Comparison of ENCODE assay signal across 27 cellular contexts in genomic region chr20:17376031-17376430, GRCh38.
DNase-seq lines count a peak whose midpoint lies in the region; ATAC-seq, FAIRE-seq and TF ChIP-seq lines count a peak whose summit lies in the region.
"Had no signal": no experiment of that assay in that cellular context is flagged by ENCODE, and none has a peak within 500 bp of the region (broad histone marks: within the 10 kb centered on the region; RNA-seq: fewer than 3 reads in every experiment).

No MANE protein-coding gene starts in this region.

- TF ChIP-seq RAD21 in HepG2 (CRISPR knock-in tag; IDR thresholded peaks at IDR 0.05) = no peak

- H3K4me1 ChIP-seq in HepG2 (ENCODE audit: insufficient read depth, low read length) = no peaks in the 10 kb centered on the region
- H3K4me1 ChIP-seq in right lobe of liver = no peaks in the 10 kb centered on the region
- H3K4me1 ChIP-seq in RWPE2 (ENCODE audit: insufficient read depth, poor library complexity, severe bottlenecking) = no peaks in the 10 kb centered on the region
- H3K4me1 ChIP-seq in esophagus muscularis mucosa = no peaks in the 10 kb centered on the region
- H3K4me1 ChIP-seq: BE2C, BLaER1 had no signal

- TF ChIP-seq EP300 in HepG2 (IDR thresholded peaks at IDR 0.05; ENCODE audit: low read depth in 2 of 2, low read length in 2 of 2) = no peak
- no peak for TF ChIP-seq EP300 in HepG2 (CRISPR knock-in tag; IDR thresholded peaks at IDR 0.05; ENCODE audit: borderline replicate concordance)
- TF ChIP-seq EP300 in esophagus muscularis mucosa (IDR thresholded peaks at IDR 0.05) = no peak

- no peaks in the 10 kb centered on the region for H3K36me3 ChIP-seq in HepG2 (replicated peaks in 1 of 2; ENCODE audit: control insufficient read depth in 1 of 2, insufficient read depth in 2 of 2, low read length in 2 of 2)
- H3K36me3 ChIP-seq in right lobe of liver = no peaks in the 10 kb centered on the region
- H3K36me3 ChIP-seq in RWPE2 (ENCODE audit: low read depth) = no peaks in the 10 kb centered on the region
- no peaks in the 10 kb centered on the region for H3K36me3 ChIP-seq in esophagus muscularis mucosa
- H3K36me3 ChIP-seq: BE2C, BLaER1 had no signal

- H3K9ac ChIP-seq in HepG2 (ENCODE audit: insufficient read depth, low read depth, low read length) = no peak overlapping the region
- H3K9ac ChIP-seq: BLaER1 had no signal

- no peak for FAIRE-seq in HepG2 (lab: Jason Lieb, UNC)
- FAIRE-seq: A204.1, GM12878, GM12892, GM18507 had no signal

- DNase-seq in HepG2 (ENCODE audit: low spot score) = no peak
- no peak for DNase-seq in right lobe of liver
- DNase-seq in RWPE2 (ENCODE audit: low spot score) = no peak
- peak; percentile 72 for DNase-seq in esophagus muscularis mucosa (ENCODE audit: extremely low spot score)
- DNase-seq in KBM-7 = no peak
- DNase-seq in NCI-H524 treated with DMSO at 0.1 percent for 48 hours (lab: John Stamatoyannopoulos, UW) = no peak
- DNase-seq: 8988T; ACHN; BE2C; C1 segment of cervical spinal cord; CD4-positive, alpha-beta memory T cell; CD4-positive, CD25-positive, alpha-beta regulatory T cell; CD8-positive, alpha-beta memory T cell; COR-L47; DMS 273 treated with DMSO at 0.1 percent for 48 hours; DMS153; DMS53; DMS79; DND-41; EL; GDM1 had no signal

- BruUV-seq in HepG2 (replicated peaks; lab: Mats Ljungman, UMichigan) = no TSS peak

- H3K27me3 ChIP-seq in HepG2 (ENCODE audit: control insufficient read depth in 1 of 2, insufficient read depth in 2 of 2, low read length in 2 of 2) (peaks cover 0 to 12% of the 10 kb centered on the region in 2 experiments; a peak in 1 of 5 replicates), right lobe of liver (no peaks in the 10 kb centered on the region), RWPE2 (ENCODE audit: insufficient read depth, poor library complexity, severe bottlenecking) (peaks cover 13% of the 10 kb centered on the region), esophagus muscularis mucosa (no peaks in the 10 kb centered on the region)
- H3K27me3 ChIP-seq: BE2C, BLaER1 had no signal

- CTCF ChIA-PET in HepG2 (lab: Yijun Ruan, JAX; ENCODE audit: low intra/inter-chr PET ratio, low total read pairs) = no interaction called here

- H3K9me3 ChIP-seq in HepG2 (ENCODE audit: low read length) = no peaks in the 10 kb centered on the region
- no peaks in the 10 kb centered on the region for H3K9me3 ChIP-seq in right lobe of liver
- no peaks in the 10 kb centered on the region for H3K9me3 ChIP-seq in RWPE2 (ENCODE audit: severe bottlenecking)
- no peaks in the 10 kb centered on the region for H3K9me3 ChIP-seq in esophagus muscularis mucosa
- H3K9me3 ChIP-seq: BE2C, BLaER1 had no signal

- in situ Hi-C loops in HepG2 (cut with HindIII; ENCODE audit: extremely low pct_ligation_motif_present, low pct_unique_long_range_greater_than_20kb) = no loop called here
- in situ Hi-C loops in KBM-7 (cut with MboI; ENCODE audit: low pct_unique_long_range_greater_than_20kb, low sequenced_read_pairs) = no loop called here

- POLR2A ChIA-PET in HepG2 (lab: Yijun Ruan, JAX) = no interaction called here

- ATAC-seq in HepG2 (peak; percentile 46), right lobe of liver (no peak), RWPE2 (ENCODE audit: low read depth) (0 out of 3 replicates have a peak, but pooled peaks have one; percentile 33), GM21515 (IDR thresholded peaks at IDR 0.05; ENCODE audit: unreplicated experiment) (no peak)
- ATAC-seq: GM12878 had no signal

- no peaks in the 10 kb centered on the region for H4K20me1 ChIP-seq in HepG2 (ENCODE audit: insufficient read depth, low read length)
- H4K20me1 ChIP-seq: BLaER1 had no signal

- intact Hi-C loops in HepG2 (cut with micrococcal nuclease; ENCODE audit: unreplicated experiment) (no loop called here), right lobe of liver (cut with DNase I) (no loop called here), esophagus muscularis mucosa (cut with DNase I) (no loop called here)

- WGBS in HepG2 (ENCODE audit: low lambda C conversion rate) = 0% methylated on average over 5 of the region's 5 CpGs
- 38% methylated on average over 4 of the region's 5 CpGs for WGBS in right lobe of liver (ENCODE audit: insufficient coverage, low coverage, low lambda C conversion rate, missing lambda C conversion rate)
- 82% methylated on average over 5 of the region's 5 CpGs for WGBS in esophagus muscularis mucosa

- H2AFZ ChIP-seq in HepG2 (ENCODE audit: low read length) = no peak overlapping the region

- no peak for TF ChIP-seq POLR2A in HepG2 (IDR thresholded peaks at IDR 0.05; ENCODE audit: insufficient read depth in 1 of 2, low read depth in 2 of 2, low read length in 2 of 2)
- TF ChIP-seq POLR2A in right lobe of liver (IDR thresholded peaks at IDR 0.05) = no peak
- TF ChIP-seq POLR2A in esophagus muscularis mucosa (IDR thresholded peaks at IDR 0.05; ENCODE audit: low read depth) = no peak

- H3K27ac ChIP-seq in HepG2 (ENCODE audit: extremely low read length, insufficient read depth, low read length) (no peak overlapping the region), right lobe of liver (no peak overlapping the region), RWPE2 (ENCODE audit: poor library complexity, severe bottlenecking) (no peak overlapping the region), esophagus muscularis mucosa (replicated peaks in 1 of 4) (no peak overlapping the region)
- H3K27ac ChIP-seq: BLaER1 had no signal

- no peak overlapping the region for H3K4me2 ChIP-seq in HepG2 (ENCODE audit: low read depth, low read length)
- H3K4me2 ChIP-seq: BLaER1 had no signal

- H3K79me2 ChIP-seq in HepG2 (ENCODE audit: insufficient read depth, low read length) = no peaks in the 10 kb centered on the region

- H3K4me3 ChIP-seq in HepG2 (replicated peaks in 1 of 3; ENCODE audit: insufficient read depth in 1 of 3, low read depth in 2 of 3, low read length in 3 of 3) (no peak overlapping the region), right lobe of liver (no peak overlapping the region), RWPE2 (ENCODE audit: severe bottlenecking) (no peak overlapping the region), esophagus muscularis mucosa (no peak overlapping the region)
- H3K4me3 ChIP-seq: BLaER1, GM12878 had no signal

- TF ChIP-seq CTCF in HepG2 (CRISPR knock-in tag; IDR thresholded peaks at IDR 0.05) = no peak
- no peak for TF ChIP-seq CTCF in right lobe of liver (IDR thresholded peaks at IDR 0.05)
- no peak for TF ChIP-seq CTCF in RWPE2 (IDR thresholded peaks at IDR 0.05; ENCODE audit: poor library complexity, severe bottlenecking)
- no peak for TF ChIP-seq CTCF in esophagus muscularis mucosa (IDR thresholded peaks at IDR 0.05)

TF ChIP-seq in HepG2, 621 proteins besides CTCF, POLR2A, EP300 and RAD21:
- TF ChIP-seq ZNF83 (CRISPR knock-in tag; IDR thresholded peaks at IDR 0.05; ENCODE audit: borderline replicate concordance) (no peak), ESRRA (CRISPR knock-in tag; IDR thresholded peaks at IDR 0.05; ENCODE audit: low read depth) (no peak), ZNF790 (CRISPR knock-in tag; IDR thresholded peaks at IDR 0.05; ENCODE audit: borderline replicate concordance) (no peak), FOXP1 (IDR thresholded peaks at IDR 0.05) (no peak), FOXP1 (CRISPR knock-in tag; IDR thresholded peaks at IDR 0.05) (no peak), ZBTB42 (CRISPR knock-in tag; IDR thresholded peaks at IDR 0.05) (no peak), ZNF430 (CRISPR knock-in tag; IDR thresholded peaks at IDR 0.05) (no peak), ZNF775 (CRISPR knock-in tag; IDR thresholded peaks at IDR 0.05; ENCODE audit: borderline replicate concordance) (no peak), UBTF (CRISPR knock-in tag; IDR thresholded peaks at IDR 0.05) (no peak), ZNF788 (CRISPR knock-in tag; IDR thresholded peaks at IDR 0.05; ENCODE audit: borderline replicate concordance) (no peak), YEATS2 (CRISPR knock-in tag; IDR thresholded peaks at IDR 0.05; ENCODE audit: borderline replicate concordance) (no peak), AKAP8 (CRISPR knock-in tag; IDR thresholded peaks at IDR 0.05) (no peak), GLMP (CRISPR knock-in tag; IDR thresholded peaks at IDR 0.05; ENCODE audit: borderline replicate concordance) (no peak), ZNF644 (CRISPR knock-in tag; IDR thresholded peaks at IDR 0.05; ENCODE audit: low read depth) (no peak)

Comparison
In these comparisons a context has a peak if more than half of its experiments do, and no peak if none do; other contexts are left out.
1. ATAC-seq: peak in HepG2 (single experiment) and RWPE2 (single experiment); none in right lobe of liver (0 of 4) and GM21515 (single experiment).